Comparison of ENCODE assay signal across 10 cellular contexts in genomic region chr1:192506741-192507155, GRCh38.
DNase-seq lines count a peak whose midpoint lies in the region; ATAC-seq, FAIRE-seq and TF ChIP-seq lines count a peak whose summit lies in the region.
"Had no signal": no experiment of that assay in that cellular context is flagged by ENCODE, and none has a peak within 500 bp of the region (broad histone marks: within the 10 kb centered on the region; RNA-seq: fewer than 3 reads in every experiment).

No MANE protein-coding gene starts in this region.

- TF ChIP-seq CTCF in keratinocyte (optimal IDR thresholded peaks at IDR 0.05 in 1 of 3, IDR thresholded peaks at IDR 0.05 in 1 of 3, conservative IDR thresholded peaks at IDR 0.05 in 1 of 3; ENCODE audit: extremely low read depth in 1 of 3, insufficient read depth in 2 of 3, low read length in 3 of 3) = peak in 2 of 3 experiments; percentile 21 to 54

- DNase-seq in EH (ENCODE audit: low read depth) (peak; percentile 53), GM19238 (ENCODE audit: insufficient read length, low spot score) (peak; percentile 20), SK-N-DZ (ENCODE audit: low spot score) (peak; percentile 11), keratinocyte (ENCODE audit: low read depth, low spot score) (no peak), hepatic stellate cell (ENCODE audit: low spot score) (no peak), midbrain (lab: John Stamatoyannopoulos, UW) (no peak), mucosa of gallbladder (ENCODE audit: low spot score) (no peak)
- DNase-seq: T-cell had no signal

- no peaks in the 10 kb centered on the region for H3K79me2 ChIP-seq in keratinocyte (ENCODE audit: control insufficient read depth, insufficient read depth, low read length)

- no peak overlapping the region for H3K4me2 ChIP-seq in keratinocyte (ENCODE audit: control insufficient read depth, extremely low read depth, insufficient read depth, low read depth, low read length)

- H3K27ac ChIP-seq in keratinocyte (ENCODE audit: control insufficient read depth, insufficient read depth, low read length) = no peak overlapping the region
- H3K27ac ChIP-seq: neutrophil had no signal

- no peaks in the 10 kb centered on the region for H3K27me3 ChIP-seq in keratinocyte (ENCODE audit: control insufficient read depth, extremely low read depth, insufficient read depth, low read length)
- H3K27me3 ChIP-seq: neutrophil had no signal

- H3K36me3 ChIP-seq in keratinocyte (ENCODE audit: control insufficient read depth in 2 of 2, extremely low read depth in 1 of 2, insufficient read depth in 2 of 2, low read length in 2 of 2) = no peaks in the 10 kb centered on the region
- H3K36me3 ChIP-seq: neutrophil had no signal

- FAIRE-seq in keratinocyte (lab: Jason Lieb, UNC) = no peak

- dilution Hi-C loops in keratinocyte (cut with MboI; ENCODE audit: extremely low pct_ligation_motif_present, low sequenced_read_pairs) = no loop called here

- H3K9me3 ChIP-seq in keratinocyte (ENCODE audit: control insufficient read depth, low read depth, low read length) = no peaks in the 10 kb centered on the region
- H3K9me3 ChIP-seq: neutrophil had no signal

- no peak overlapping the region for H3K4me3 ChIP-seq in keratinocyte (ENCODE audit: control insufficient read depth in 2 of 3, extremely low read depth in 1 of 3, insufficient read depth in 2 of 3, low read depth in 1 of 3, low read length in 3 of 3)

- H3K9ac ChIP-seq in keratinocyte (ENCODE audit: control insufficient read depth, extremely low read depth, insufficient read depth, low read length) = no peak overlapping the region

- H2AFZ ChIP-seq in keratinocyte (ENCODE audit: control insufficient read depth, low read length) = no peak overlapping the region

- no peaks in the 10 kb centered on the region for H3K9me1 ChIP-seq in keratinocyte (ENCODE audit: control insufficient read depth, extremely low read depth, insufficient read depth, low read length)

- H4K20me1 ChIP-seq in keratinocyte (ENCODE audit: control insufficient read depth, extremely low read depth, insufficient read depth, low read length) = no peaks in the 10 kb centered on the region

- H3K4me1 ChIP-seq in keratinocyte (ENCODE audit: control insufficient read depth, extremely low read depth, insufficient read depth, low read length) = no peaks in the 10 kb centered on the region

- ATAC-seq in HG03066 (IDR thresholded peaks at IDR 0.05; ENCODE audit: low read depth, unreplicated experiment) = peak; percentile 99

Comparison
In these comparisons a context has a peak if more than half of its experiments do, and no peak if none do; other contexts are left out.
1. DNase-seq: peak in EH (single experiment), GM19238 (single experiment) and SK-N-DZ (single experiment); none in keratinocyte (single experiment), hepatic stellate cell (single experiment), midbrain (single experiment) and mucosa of gallbladder (single experiment).